Comparison of ENCODE assay signal across 8 cellular contexts in genomic region chr1:204806943-204807624, GRCh38.
DNase-seq lines count a peak whose midpoint lies in the region; ATAC-seq, FAIRE-seq and TF ChIP-seq lines count a peak whose summit lies in the region.

No MANE protein-coding gene starts in this region.

- H2BK5ac ChIP-seq in H1 (ENCODE audit: low read depth, low read length), result no peak overlapping the region

- no peak overlapping the region for H3K14ac ChIP-seq in H1 (ENCODE audit: insufficient read length)

- no peaks in the 10 kb centered on the region for H3K27me3 Mint-ChIP-seq in CD8-positive, alpha-beta T cell (ENCODE audit: low read depth)

- TF ChIP-seq POLR2A in H1 (IDR thresholded peaks at IDR 0.05; ENCODE audit: control extremely low read depth in 1 of 2, low read depth in 2 of 2, low read length in 2 of 2), result no peak

- H2AK5ac ChIP-seq in H1 (ENCODE audit: low read depth, low read length), result no peak overlapping the region

- no peak overlapping the region for H3K27ac ChIP-seq in CD8-positive, alpha-beta T cell (ENCODE audit: low read depth, low read length)
- H3K27ac ChIP-seq in H1 (ENCODE audit: low read depth, low read length), result no peak overlapping the region
- no peak overlapping the region for H3K27ac ChIP-seq in mesodermal cell (ENCODE audit: low read depth, low read length, severe bottlenecking)

- H3K4me3 Mint-ChIP-seq in CD8-positive, alpha-beta T cell, result peak overlapping the region; percentile 88

- no peak overlapping the region for H3K4ac ChIP-seq in H1 (replicated peaks; ENCODE audit: insufficient read length, low read depth, low read length)

- H4K8ac ChIP-seq in H1 (ENCODE audit: extremely low read depth, insufficient read depth, low read length), result peak overlapping the region; percentile 89; the same call in 1 of the 2 replicates

- CTCF ChIA-PET in CD8-positive, alpha-beta T cell (lab: Charles Lee), result interaction anchor here (0.6 to 4.0 kb wide), 67 partner anchors 9 to 722 kb away, joined by 3 to 135 read pairs (median 4); no protein-coding TSS in a partner anchor
- CTCF ChIA-PET in H1 (lab: Charles Lee; ENCODE audit: partially characterized antibody), result interaction anchor here (0.6 to 21.2 kb wide), 141 partner anchors 14 to 948 kb away, joined by 3 to 397 read pairs (median 5); partner anchors contain the start of genes LRRN2, MDM4 and PIK3C2B

- H3K4me3 ChIP-seq in CD8-positive, alpha-beta T cell (ENCODE audit: low read depth, low read length), result peak overlapping the region; percentile 59
- peak overlapping the region; percentile 19 to 85 (median 70); a peak in 7 of 8 replicates for H3K4me3 ChIP-seq in H1 (ENCODE audit: extremely low read depth in 1 of 4, insufficient read depth in 2 of 4, low read depth in 3 of 4, low read length in 4 of 4)
- peak overlapping the region; percentile 52 for H3K4me3 ChIP-seq in mesodermal cell (ENCODE audit: extremely low read depth, insufficient read depth, low read length, poor library complexity, severe bottlenecking)

- no peaks in the 10 kb centered on the region for H3K27me3 ChIP-seq in CD8-positive, alpha-beta T cell (ENCODE audit: insufficient read depth, low read length)
- no peaks in the 10 kb centered on the region for H3K27me3 ChIP-seq in H1 (replicated peaks in 1 of 4; ENCODE audit: control insufficient read depth in 3 of 4, extremely low read depth in 1 of 4, insufficient read depth in 3 of 4, low read length in 3 of 4)

- no peaks in the 10 kb centered on the region for H3K23me2 ChIP-seq in H1 (ENCODE audit: low read depth, low read length)

- no peaks in the 10 kb centered on the region for H3K79me2 ChIP-seq in H1 (ENCODE audit: control insufficient read depth in 1 of 2, insufficient read depth in 2 of 2, low read length in 2 of 2)

- peaks cover 0 to 2% of the 10 kb centered on the region in 2 experiments for H4K20me1 ChIP-seq in H1 (replicated peaks in 1 of 2; ENCODE audit: control insufficient read depth in 1 of 2, insufficient read depth in 2 of 2, low read length in 2 of 2)

- H3K23ac ChIP-seq in H1 (ENCODE audit: insufficient read length), result no peak overlapping the region

- no peak overlapping the region for H2BK120ac ChIP-seq in H1 (replicated peaks; ENCODE audit: low read depth, low read length)

- no peak overlapping the region for H4K91ac ChIP-seq in H1 (replicated peaks; ENCODE audit: insufficient read length, low read length)

- H2BK15ac ChIP-seq in H1 (ENCODE audit: low read length), result no peak overlapping the region

- peak overlapping the region in 2 of 4 experiments; percentile 10 to 20; a peak in 2 of 7 replicates for H3K9ac ChIP-seq in H1 (replicated peaks in 1 of 4; ENCODE audit: extremely low read depth in 1 of 4, low read depth in 3 of 4, low read length in 3 of 4)

- H3K79me1 ChIP-seq in H1 (ENCODE audit: low read depth, low read length), result no peaks in the 10 kb centered on the region

- H2BK12ac ChIP-seq in H1 (ENCODE audit: low read depth, low read length), result no peak overlapping the region

- no peaks in the 10 kb centered on the region for H3K36me3 Mint-ChIP-seq in CD8-positive, alpha-beta T cell

- peak; percentile 96 for ATAC-seq in CD8-positive, alpha-beta T cell
- peak; percentile 87 for ATAC-seq in GM21390 (IDR thresholded peaks at IDR 0.05; ENCODE audit: unreplicated experiment)

- no peak overlapping the region for H2BK20ac ChIP-seq in H1 (ENCODE audit: low read length)

- peaks cover 12% of the 10 kb centered on the region for H3K4me1 ChIP-seq in CD8-positive, alpha-beta T cell (ENCODE audit: insufficient read depth, low read length)
- peaks cover 0 to 4% (median 0%) of the 10 kb centered on the region in 4 experiments; a peak in 2 of 7 replicates for H3K4me1 ChIP-seq in H1 (replicated peaks in 1 of 4; ENCODE audit: control insufficient read depth in 3 of 4, insufficient read depth in 4 of 4, low read length in 3 of 4)
- H3K4me1 ChIP-seq in mesodermal cell (ENCODE audit: control insufficient read depth, insufficient read depth, low read length, poor library complexity, severe bottlenecking), result no peaks in the 10 kb centered on the region

- peak in 1 of 2 experiments; percentile 49; a peak in 1 of 3 replicates for TF ChIP-seq EP300 in H1 (IDR thresholded peaks at IDR 0.05; ENCODE audit: borderline replicate concordance in 1 of 2, low read depth in 2 of 2, low read length in 2 of 2)

- TF ChIP-seq CTCF in CD8-positive, alpha-beta T cell (IDR thresholded peaks at IDR 0.05), result peak; percentile 100
- TF ChIP-seq CTCF in H1 (IDR thresholded peaks at IDR 0.05; ENCODE audit: control extremely low read depth in 1 of 3, insufficient read depth in 1 of 3, low read depth in 1 of 3, low read length in 3 of 3), result peak; percentile 73 to 99 (median 92)

- peak overlapping the region; percentile 71 for H2AFZ ChIP-seq in H1 (ENCODE audit: low read length)

- peak; percentile 60 for FAIRE-seq in H1 (lab: Jason Lieb, UNC)

- no peaks in the 10 kb centered on the region for H3K9me3 Mint-ChIP-seq in CD8-positive, alpha-beta T cell

- WGBS in H1 (ENCODE audit: extremely low coverage in 1 of 2, insufficient coverage in 1 of 2, insufficient read length in 1 of 2, insufficient replicate concordance in 2 of 2, low coverage in 1 of 2, low lambda C conversion rate in 2 of 2, missing lambda C conversion rate in 1 of 2), 2 experiments, result 6% methylated on average over 22 of the region's 22 CpGs; no CpG with 5 or more reads in 1 of the 2 experiments
- 1 to 2% methylated on average over 18 to 21 of the region's 22 CpGs for WGBS in mesodermal cell (ENCODE audit: insufficient coverage in 2 of 2), 2 experiments

- H3K4me1 Mint-ChIP-seq in CD8-positive, alpha-beta T cell (ENCODE audit: low read depth), result peaks cover 20% of the 10 kb centered on the region

- POLR2A ChIA-PET in CD8-positive, alpha-beta T cell (lab: Charles Lee), result interaction anchor here (0.7 kb wide), 1 partner anchor 241 kb away, joined by 3 read pairs; no protein-coding TSS in a partner anchor
- POLR2A ChIA-PET in H1 (lab: Charles Lee; ENCODE audit: partially characterized antibody), result interaction anchor here (1.0 to 1.5 kb wide), 2 partner anchors 241 to 291 kb away, joined by 4 to 5 read pairs; partner anchors contain the start of gene MDM4

- H3K56ac ChIP-seq in H1 (replicated peaks; ENCODE audit: insufficient read length, low read depth, low read length), result no peak overlapping the region

- DNase-seq in CD8-positive, alpha-beta T cell, result peak; percentile 69 to 90 (median 80)
- DNase-seq in HT1080 (ENCODE audit: low read depth) (peak; percentile 70), NK-92 (lab: John Stamatoyannopoulos, UW; ENCODE audit: unreplicated experiment) (peak; percentile 10), H1 (ENCODE audit: low read depth in 1 of 2, low spot score in 2 of 2) (peak; percentile 64 to 97)
- DNase-seq in activated CD8-positive, alpha-beta memory T cell treated with anti-CD3 and anti-CD28 coated beads for 48 hours (ENCODE audit: low read depth in 2 of 3, low spot score in 2 of 3), result peak; percentile 65 to 75 (median 74)
- peak; percentile 62 for DNase-seq in stimulated activated CD8-positive, alpha-beta memory T cell treated with anti-CD3 and anti-CD28 coated beads, Interleukin-12 subunit alpha, Interleukin-12 subunit beta, amount 100 ng/mL, for 4 hours (ENCODE audit: low read depth)

- no peaks in the 10 kb centered on the region for H3K36me3 ChIP-seq in CD8-positive, alpha-beta T cell (ENCODE audit: insufficient read depth, low read length)
- no peaks in the 10 kb centered on the region for H3K36me3 ChIP-seq in H1 (ENCODE audit: control insufficient read depth in 2 of 4, insufficient read depth in 4 of 4, low read length in 3 of 4)
- H3K36me3 ChIP-seq in mesodermal cell (ENCODE audit: control insufficient read depth, insufficient read depth, low read length), result no peaks in the 10 kb centered on the region

- H3K18ac ChIP-seq in H1 (ENCODE audit: extremely low read depth, low read length), result no peak overlapping the region; the same call in 1 of the 2 replicates

- intact Hi-C loops in CD8-positive, alpha-beta T cell (cut with DNase I, micrococcal nuclease), result loop anchor here (1.0 to 10.0 kb wide), 13 partner anchors 15 to 1782 kb away; partner anchors contain the start of genes PIK3C2B (in 1 of the 2) and PPFIA4 (in 1 of the 2)

- H4K5ac ChIP-seq in H1 (ENCODE audit: insufficient read length, low read depth, low read length), result no peak overlapping the region

- no peak overlapping the region for H3K27ac Mint-ChIP-seq in CD8-positive, alpha-beta T cell

- TF ChIP-seq RAD21 in H1 (IDR thresholded peaks at IDR 0.05 in 1 of 2, conservative IDR thresholded peaks at IDR 0.05 in 1 of 2; ENCODE audit: low read depth in 2 of 2, low read length in 2 of 2), result peak; percentile 84 to 88

- H3K4me2 ChIP-seq in H1 (ENCODE audit: insufficient read depth in 1 of 2, low read depth in 2 of 2, low read length in 2 of 2), result peak overlapping the region; percentile 0 to 93; a peak in 3 of 4 replicates

- H3K9me3 ChIP-seq in CD8-positive, alpha-beta T cell (ENCODE audit: low read length), result no peaks in the 10 kb centered on the region
- H3K9me3 ChIP-seq in H1 (ENCODE audit: insufficient read depth in 2 of 2, low read depth in 1 of 2, low read length in 1 of 2) (no peaks in the 10 kb centered on the region), mesodermal cell (ENCODE audit: control insufficient read depth, low read length) (no peaks in the 10 kb centered on the region)

TF ChIP-seq in H1, 55 proteins besides CTCF, POLR2A, EP300 and RAD21 (continues in another document):
- TF ChIP-seq RBBP5 (IDR thresholded peaks at IDR 0.05; ENCODE audit: borderline replicate concordance, low read depth, low read length), result no peak
- peak; percentile 93 for TF ChIP-seq KDM5A (IDR thresholded peaks at IDR 0.05; ENCODE audit: low read length)
- TF ChIP-seq POLR2AphosphoS5 (IDR thresholded peaks at IDR 0.05; ENCODE audit: low read depth, low read length), result no peak
- TF ChIP-seq SP4 (IDR thresholded peaks at IDR 0.05; ENCODE audit: low read length), result no peak
- TF ChIP-seq NRF1 (IDR thresholded peaks at IDR 0.05; ENCODE audit: low read depth, low read length), result no peak
- 0 out of 2 replicates have a peak, but pooled peaks have one; percentile 31 for TF ChIP-seq TEAD4 (IDR thresholded peaks at IDR 0.05; ENCODE audit: low read depth, low read length)
- TF ChIP-seq FOSL1 (IDR thresholded peaks at IDR 0.05; ENCODE audit: insufficient read depth, low read depth, low read length), result no peak
- TF ChIP-seq CTBP2 (IDR thresholded peaks at IDR 0.05; ENCODE audit: borderline replicate concordance, insufficient read depth, insufficient read length, low read length), result no peak
- TF ChIP-seq MAFK (IDR thresholded peaks at IDR 0.05; ENCODE audit: low read depth, low read length), result no peak
- peak; percentile 26; the same call in 1 of the 2 replicates for TF ChIP-seq GTF2F1 (IDR thresholded peaks at IDR 0.05; ENCODE audit: borderline replicate concordance, low read depth, low read length)
- no peak for TF ChIP-seq SIX5 (IDR thresholded peaks at IDR 0.05; ENCODE audit: low read depth, low read length)
- no peak for TF ChIP-seq CEBPB (IDR thresholded peaks at IDR 0.05; ENCODE audit: low read depth, low read length)
- no peak for TF ChIP-seq PHF8 (conservative IDR thresholded peaks at IDR 0.05; ENCODE audit: low read depth, low read length)
- no peak for TF ChIP-seq BACH1 (IDR thresholded peaks at IDR 0.05; ENCODE audit: low read length)
- no peak for TF ChIP-seq ZNF274 (IDR thresholded peaks at IDR 0.05; ENCODE audit: borderline replicate concordance, extremely low read depth, low read length)

Comparison
In these comparisons a context has a peak if more than half of its experiments do, and no peak if none do; other contexts are left out.
1. DNase-seq: peak in every context shown above with its lines; median percentile 80 in H1; 80 in CD8-positive, alpha-beta T cell; 74 in activated CD8-positive, alpha-beta memory T cell treated with anti-CD3 and anti-CD28 coated beads for 48 hours; 70 in HT1080; 62 in stimulated activated CD8-positive, alpha-beta memory T cell treated with anti-CD3 and anti-CD28 coated beads, Interleukin-12 subunit alpha, Interleukin-12 subunit beta, amount 100 ng/mL, for 4 hours; 10 in NK-92.